Comparison of ENCODE assay signal across 10 cellular contexts in genomic region chr6:24517659-24518538, GRCh38. TPM values are rescaled to one million over a fixed set of nuclear protein-coding genes. Genes with fewer than 3 reads are reported as not detected.
DNase-seq lines count a peak whose midpoint lies in the region; ATAC-seq, FAIRE-seq and TF ChIP-seq lines count a peak whose summit lies in the region.
"Had no signal": no experiment of that assay in that cellular context is flagged by ENCODE, and none has a peak within 500 bp of the region (broad histone marks: within the 10 kb centered on the region; RNA-seq: fewer than 3 reads in every experiment).

No MANE protein-coding gene starts in this region.

- H3K36me3 Mint-ChIP-seq in activated naive CD8-positive, alpha-beta T cell treated with anti-CD3 and anti-CD28 coated beads for 36 hours: peaks cover 10% of the 10 kb centered on the region

- no peaks in the 10 kb centered on the region for H3K9me3 Mint-ChIP-seq in activated naive CD8-positive, alpha-beta T cell treated with anti-CD3 and anti-CD28 coated beads for 36 hours

- H3K4me1 Mint-ChIP-seq in activated naive CD8-positive, alpha-beta T cell treated with anti-CD3 and anti-CD28 coated beads for 36 hours: peaks cover 13% of the 10 kb centered on the region

- DNase-seq in GM12891 (ENCODE audit: insufficient read length, low spot score) (no peak), KG1 (lab: John Stamatoyannopoulos, UW) (no peak), cortex of kidney (lab: John Stamatoyannopoulos, UW) (no peak), HPDE6-E6E7 (ENCODE audit: extremely low spot score) (no peak), putamen (ENCODE audit: low spot score) (no peak)
- DNase-seq in activated naive CD8-positive, alpha-beta T cell treated with anti-CD3 and anti-CD28 coated beads for 36 hours: no peak
- DNase-seq: NCI-H1694 treated with DMSO at 0.1 percent for 48 hours had no signal

- ATAC-seq in GM19351 (IDR thresholded peaks at IDR 0.05; ENCODE audit: unreplicated experiment) (peak; percentile 74), HG03039 (IDR thresholded peaks at IDR 0.05; ENCODE audit: unreplicated experiment) (peak; percentile 66)

- H3K4me3 Mint-ChIP-seq in activated naive CD8-positive, alpha-beta T cell treated with anti-CD3 and anti-CD28 coated beads for 36 hours: no peak overlapping the region

- FAIRE-seq in GM12891 (lab: Jason Lieb, UNC): peak; percentile 91
- FAIRE-seq: colon had no signal

- no peaks in the 10 kb centered on the region for H3K27me3 Mint-ChIP-seq in activated naive CD8-positive, alpha-beta T cell treated with anti-CD3 and anti-CD28 coated beads for 36 hours

- H3K27ac Mint-ChIP-seq in activated naive CD8-positive, alpha-beta T cell treated with anti-CD3 and anti-CD28 coated beads for 36 hours: peak overlapping the region; percentile 87

- peak; percentile 65; the same call in 1 of the 2 replicates for TF ChIP-seq POLR2A in GM12891 (IDR thresholded peaks at IDR 0.05; ENCODE audit: low read depth, low read length)

TF ChIP-seq in GM12891, 5 proteins besides CTCF, POLR2A, EP300 and RAD21:
- TF ChIP-seq TAF1 (IDR thresholded peaks at IDR 0.05; ENCODE audit: low read depth, low read length) (peak; percentile 54; the same call in 1 of the 2 replicates), SPI1 (IDR thresholded peaks at IDR 0.05; ENCODE audit: low read depth, low read length) (no peak), PAX5 (IDR thresholded peaks at IDR 0.05; ENCODE audit: insufficient read depth, low read length, severe bottlenecking) (no peak), POU2F2 (IDR thresholded peaks at IDR 0.05; ENCODE audit: low read depth, low read length) (peak; percentile 86), POLR2AphosphoS5 (IDR thresholded peaks at IDR 0.05; ENCODE audit: low read depth, low read length) (peak; percentile 45; the same call in 1 of the 2 replicates)

RNA-seq across cellular contexts. Expression of gene ALDH5A1, which starts 23.1 kb away (rescaled TPM):
- polyA plus RNA-seq in GM12891 (2012; ENCODE audit: low read depth, missing spikeins): 15.7 TPM
- total RNA-seq in activated naive CD8-positive, alpha-beta T cell treated with anti-CD3 and anti-CD28 coated beads for 36 hours: 10 to 100 TPM; 18.2 to 20.9 TPM

RNA-seq across cellular contexts. Expression of gene GPLD1, which starts 28.5 kb away (rescaled TPM):
- polyA plus RNA-seq in GM12891 (2012; ENCODE audit: low read depth, missing spikeins): 1.3 TPM
- 1 to 10 TPM in 1 of 2 experiments, under 1 TPM in 1; 0.74 to 1.1 TPM for total RNA-seq in activated naive CD8-positive, alpha-beta T cell treated with anti-CD3 and anti-CD28 coated beads for 36 hours
